In genomic region chr3:178777718-178778411, GRCh38 we compare ENCODE assay signal across 9 cellular contexts.
DNase-seq lines count a peak whose midpoint lies in the region; ATAC-seq, FAIRE-seq and TF ChIP-seq lines count a peak whose summit lies in the region.
"Had no signal": no experiment of that assay in that cellular context is flagged by ENCODE, and none has a peak within 500 bp of the region (broad histone marks: within the 10 kb centered on the region; RNA-seq: fewer than 3 reads in every experiment).

No MANE protein-coding gene starts in this region.

- DNase-seq in NCI-H2171 treated with DMSO at 0.1 percent for 48 hours (lab: John Stamatoyannopoulos, UW) (peak; percentile 34), NCI-H2171 (lab: John Stamatoyannopoulos, UW) (no peak), NCI-H460 (ENCODE audit: extremely low read depth, low read depth) (peak; percentile 0), osteoblast (ENCODE audit: insufficient read length, low spot score, missing footprints) (peak; percentile 27), kidney (no peak)
- no peak for DNase-seq in activated CD4-positive, alpha-beta T cell treated with anti-CD3 and anti-CD28 coated beads, Interleukin-2, amount 50 U/mL, for 48 hours

- FAIRE-seq in kidney (lab: Jason Lieb, UNC), result no peak

- H3K4me2 ChIP-seq in osteoblast (ENCODE audit: insufficient read depth, low read length), result no peak overlapping the region
- H3K4me2 ChIP-seq: PC-9 had no signal

- TF ChIP-seq CTCF in osteoblast (IDR thresholded peaks at IDR 0.05; ENCODE audit: extremely low read depth, low read depth, low read length) (no peak), kidney (IDR thresholded peaks at IDR 0.05; ENCODE audit: borderline replicate concordance, extremely low read depth, insufficient read depth) (no peak)

- H3K4me3 ChIP-seq in osteoblast (ENCODE audit: insufficient read depth, low read length) (no peak overlapping the region), kidney (ENCODE audit: low read length in 2 of 2) (no peak overlapping the region)
- H3K4me3 ChIP-seq: PC-9 had no signal

- H3K27ac ChIP-seq in osteoblast (ENCODE audit: low read depth, low read length) (peak overlapping the region; percentile 17), kidney (ENCODE audit: low read depth in 2 of 2, low read length in 2 of 2) (no peak overlapping the region)
- H3K27ac ChIP-seq: PC-9 had no signal

- intact Hi-C loops in kidney (cut with DNase I), result no loop called here

- no peaks in the 10 kb centered on the region for H3K36me3 ChIP-seq in osteoblast (ENCODE audit: insufficient read depth, low read length)
- no peaks in the 10 kb centered on the region for H3K36me3 ChIP-seq in kidney (ENCODE audit: control insufficient read depth in 1 of 2, insufficient read depth in 2 of 2, low read length in 2 of 2)

- H3K4me1 ChIP-seq in osteoblast (ENCODE audit: insufficient read depth, low read length), result peaks cover 3% of the 10 kb centered on the region
- no peaks in the 10 kb centered on the region for H3K4me1 ChIP-seq in kidney (ENCODE audit: control insufficient read depth in 1 of 2, insufficient read depth in 1 of 2, low read depth in 1 of 2, low read length in 2 of 2)

- ATAC-seq in HG02610 (IDR thresholded peaks at IDR 0.05; ENCODE audit: unreplicated experiment) (peak; percentile 96), GM21390 (IDR thresholded peaks at IDR 0.05; ENCODE audit: unreplicated experiment) (no peak)

- no peaks in the 10 kb centered on the region for H3K79me2 ChIP-seq in osteoblast (ENCODE audit: insufficient read depth, low read length)

- H3K9me3 ChIP-seq in osteoblast (ENCODE audit: low read depth, low read length) (no peaks in the 10 kb centered on the region), kidney (ENCODE audit: control insufficient read depth in 1 of 2, low read length in 2 of 2) (no peaks in the 10 kb centered on the region)

- no peaks in the 10 kb centered on the region for H3K27me3 ChIP-seq in osteoblast (ENCODE audit: insufficient read depth, low read length)

- no peak overlapping the region for H2AFZ ChIP-seq in osteoblast (ENCODE audit: low read length)
- H2AFZ ChIP-seq: PC-9 had no signal

- H4K20me1 ChIP-seq in osteoblast (ENCODE audit: insufficient read depth, low read length), result no peaks in the 10 kb centered on the region

- no peak overlapping the region for H3K9ac ChIP-seq in kidney (ENCODE audit: low read length in 2 of 2)

Comparison
In these comparisons a context has a peak if more than half of its experiments do, and no peak if none do; other contexts are left out.
1. DNase-seq: peak in NCI-H2171 treated with DMSO at 0.1 percent for 48 hours (single experiment), NCI-H460 (single experiment) and osteoblast (single experiment); none in NCI-H2171 (single experiment), activated CD4-positive, alpha-beta T cell treated with anti-CD3 and anti-CD28 coated beads, Interleukin-2, amount 50 U/mL, for 48 hours (0 of 2) and kidney (single experiment).